Comparison of ENCODE assay signal across 29 cellular contexts in genomic region chr2:191578031-191578430, GRCh38.
"Had no signal": no experiment of that assay in that cellular context is flagged by ENCODE, and none has a peak within 500 bp of the region (broad histone marks: within the 10 kb centered on the region; RNA-seq: fewer than 3 reads in every experiment).

No MANE protein-coding gene starts in this region.

- H3K4me3 Mint-ChIP-seq: activated CD4-positive, alpha-beta T cell treated with anti-CD3 and anti-CD28 coated beads, Interleukin-2, amount 10 ng/mL, durations not matched to agents 7 days and 5 days; activated CD8-positive, alpha-beta T cell treated with anti-CD3 and anti-CD28 coated beads, Interleukin-2, amount 10 ng/mL, durations not matched to agents 7 days and 5 days; activated T-cell treated with anti-CD3 and anti-CD28 coated beads, Interleukin-2, amount 50 U/mL, for 24 hours; brain; central memory CD8-positive, alpha-beta T cell; T-helper 1 cell treated with Interleukin-12 subunit alpha and Interleukin-12 subunit beta and Interleukin-4 antibody, amounts not matched to agents 30 μg/mL and 1 μg/mL, for 36 hours; T-helper 2 cell treated with Interferon-gamma antibody and Interleukin-4, amounts not matched to agents 5 μg/mL and 100 μg/mL, for 36 hours had no signal

- H3K9me3 Mint-ChIP-seq: activated CD4-positive, alpha-beta T cell treated with anti-CD3 and anti-CD28 coated beads, Interleukin-2, amount 10 ng/mL, durations not matched to agents 7 days and 5 days; activated naive CD4-positive, alpha-beta T cell treated with anti-CD3 and anti-CD28 coated beads, Interleukin-2, amount 50 U/mL, for 72 hours; activated T-cell treated with anti-CD3 and anti-CD28 coated beads, Interleukin-2, amount 50 U/mL, for 24 hours; activated T-helper 2 cell treated with anti-CD3 and anti-CD28 coated beads, Interferon-gamma antibody, Interleukin-2, Interleukin-4, amounts not matched to agents 10 μg/mL and 5 μg/mL and 100 μg/mL, durations not matched to agents 14 hours and 24 hours and 36 hours; brain; central memory CD8-positive, alpha-beta T cell; T-helper 1 cell treated with Interleukin-12 subunit alpha and Interleukin-12 subunit beta and Interleukin-4 antibody, amounts not matched to agents 30 μg/mL and 1 μg/mL, for 36 hours; T-helper 2 cell treated with Interferon-gamma antibody and Interleukin-4, amounts not matched to agents 5 μg/mL and 100 μg/mL, for 36 hours had no signal

- H3K4me1 ChIP-seq: adrenal gland, SJCRH30 had no signal

- H3K27ac Mint-ChIP-seq: activated CD4-positive, alpha-beta T cell treated with anti-CD3 and anti-CD28 coated beads, Interleukin-2, amount 10 ng/mL, durations not matched to agents 7 days and 5 days; activated CD8-positive, alpha-beta T cell treated with anti-CD3 and anti-CD28 coated beads, Interleukin-2, amount 10 ng/mL, durations not matched to agents 7 days and 5 days; activated naive CD4-positive, alpha-beta T cell treated with anti-CD3 and anti-CD28 coated beads, Interleukin-2, amount 50 U/mL, for 72 hours; activated T-cell treated with anti-CD3 and anti-CD28 coated beads, Interleukin-2, amount 50 U/mL, for 24 hours; activated T-helper 2 cell treated with anti-CD3 and anti-CD28 coated beads, Interferon-gamma antibody, Interleukin-2, Interleukin-4, amounts not matched to agents 10 μg/mL and 5 μg/mL and 100 μg/mL, durations not matched to agents 14 hours and 24 hours and 36 hours; brain; T-helper 1 cell treated with Interleukin-12 subunit alpha and Interleukin-12 subunit beta and Interleukin-4 antibody, amounts not matched to agents 30 μg/mL and 1 μg/mL, for 36 hours; T-helper 2 cell treated with Interferon-gamma antibody and Interleukin-4, amounts not matched to agents 5 μg/mL and 100 μg/mL, for 36 hours had no signal

- H3K4me1 Mint-ChIP-seq: brain; central memory CD8-positive, alpha-beta T cell had no signal

- H3K27ac ChIP-seq: adrenal gland, cardiac muscle cell, KMS-11, SJCRH30, SK-N-MC had no signal

- H3K36me3 ChIP-seq: adrenal gland, cardiac muscle cell, SJCRH30 had no signal

- H3K9me3 ChIP-seq: adrenal gland, SJCRH30 had no signal

- H3K9ac ChIP-seq: KMS-11 had no signal

- DNase-seq: activated CD4-positive, alpha-beta T cell treated with anti-CD3 and anti-CD28 coated beads, Interleukin-2, amount 10 ng/mL, durations not matched to agents 7 days and 5 days; activated CD4-positive, alpha-beta T cell treated with anti-CD3 and anti-CD28 coated beads, Interleukin-2, amount 50 U/mL, for 48 hours; activated CD8-positive, alpha-beta T cell treated with anti-CD3 and anti-CD28 coated beads, Interleukin-2, amount 10 ng/mL, durations not matched to agents 7 days and 5 days; activated gamma-delta T cell; activated naive CD4-positive, alpha-beta T cell treated with Interleukin-2 at 50 U/mL for 16 hours; activated T-cell treated with anti-CD3 and anti-CD28 coated beads, Interleukin-2, amount 50 U/mL, for 24 hours; adrenal gland; NCI-H1092 treated with DMSO at 0.1 percent for 48 hours; NCI-H1417; NCI-H146; NCI-H187; NCI-H2029 treated with DMSO at 0.1 percent for 48 hours; NCI-H2107; NCI-H226; NCI-H446 treated with DMSO at 0.1 percent for 48 hours; NCI-H524; NCI-H69; NK-92 treated with Interleukin-12 subunit alpha and Interleukin-12 subunit beta, amount 100 ng/mL, for 24 hours; SHP77; SJCRH30 had no signal

- H3K36me3 Mint-ChIP-seq: activated naive CD4-positive, alpha-beta T cell treated with anti-CD3 and anti-CD28 coated beads, Interleukin-2, amount 50 U/mL, for 72 hours; brain had no signal

- H3K27me3 ChIP-seq: adrenal gland, cardiac muscle cell had no signal

- H3K4me3 ChIP-seq: adrenal gland, cardiac muscle cell, SJCRH30, SK-N-MC had no signal

- H3K4me2 ChIP-seq: KMS-11 had no signal

- H3K27me3 Mint-ChIP-seq: activated T-cell treated with anti-CD3 and anti-CD28 coated beads, Interleukin-2, amount 50 U/mL, for 24 hours; brain had no signal
